8 cellular contexts compared by ENCODE assay signal in genomic region chr14:101823511-101824120, GRCh38.
A peak's percentile ranks its signal among the peaks of the same experiment; 100 is the strongest.
DNase-seq lines count a peak whose midpoint lies in the region; ATAC-seq and TF ChIP-seq lines count a peak whose summit lies in the region.

No MANE protein-coding gene starts in this region.

- TF ChIP-seq CTCF in GM12865 (IDR thresholded peaks at IDR 0.05; ENCODE audit: insufficient read depth, low read depth, low read length, missing control alignments) = no peak
- TF ChIP-seq CTCF in spleen (IDR thresholded peaks at IDR 0.05 in 8 of 11, conservative IDR thresholded peaks at IDR 0.05 in 3 of 11) = no peak

- WGBS in spleen, 5 donors = 58 to 67% (median 61%) methylated on average over 12 of the region's 12 CpGs

- peaks cover 23% of the 10 kb centered on the region for H3K4me1 ChIP-seq in endocrine pancreas (ENCODE audit: control insufficient read depth, insufficient read depth, low read length)
- peaks cover 61 to 100% (median 97%) of the 10 kb centered on the region in 6 donors for H3K4me1 ChIP-seq in spleen

- H3K36me3 ChIP-seq in endocrine pancreas (ENCODE audit: control insufficient read depth, insufficient read depth, low read length) (peaks cover 2% of the 10 kb centered on the region), spleen (peaks cover 0 to 32% (median 3%) of the 10 kb centered on the region in 6 donors)

- peak overlapping the region; percentile 69 for H3K4me3 ChIP-seq in GM12865 (ENCODE audit: low read depth, low read length)
- H3K4me3 ChIP-seq in endocrine pancreas (ENCODE audit: control insufficient read depth, insufficient read depth, low read length) = peak overlapping the region; percentile 11
- peak overlapping the region in 7 of 8 donors; percentile 14 to 65 (median 21) for H3K4me3 ChIP-seq in spleen

- intact Hi-C loops in spleen (cut with DNase I; ENCODE audit: low total_unique reads) = no loop called here

- no peak overlapping the region for H3K9ac ChIP-seq in endocrine pancreas (ENCODE audit: control insufficient read depth, insufficient read depth, low read length)

- no peaks in the 10 kb centered on the region for H3K27me3 ChIP-seq in endocrine pancreas (ENCODE audit: control insufficient read depth, insufficient read depth, low read length)
- H3K27me3 ChIP-seq in spleen (replicated peaks in 1 of 7) = no peaks in the 10 kb centered on the region

- H3K9me3 ChIP-seq in endocrine pancreas (ENCODE audit: control insufficient read depth, low read length) = no peaks in the 10 kb centered on the region
- no peaks in the 10 kb centered on the region for H3K9me3 ChIP-seq in spleen

- ATAC-seq in HG02798 (IDR thresholded peaks at IDR 0.05; ENCODE audit: poor library complexity, unreplicated experiment) = peak; percentile 64

- no peak for TF ChIP-seq POLR2A in spleen (IDR thresholded peaks at IDR 0.05)

- peak overlapping the region; percentile 82 to 100 (median 94) for H3K27ac ChIP-seq in spleen

- DNase-seq in GM12865 (ENCODE audit: low read depth) (peak; percentile 85), spleen (no peak), NCI-H524 treated with DMSO at 0.1 percent for 48 hours (lab: John Stamatoyannopoulos, UW) (no peak), DMS153 (lab: John Stamatoyannopoulos, UW) (no peak), MV-4-11 (lab: John Stamatoyannopoulos, UW) (no peak)
- peak; percentile 67 for DNase-seq in activated CD4-positive, alpha-beta T cell treated with anti-CD3 and anti-CD28 coated beads for 4 hours

Comparison
In these comparisons a context has a peak if more than half of its experiments do, and no peak if none do; other contexts are left out.
1. DNase-seq: peak in GM12865 (single experiment) and activated CD4-positive, alpha-beta T cell treated with anti-CD3 and anti-CD28 coated beads for 4 hours (2 of 2); none in spleen (single experiment), NCI-H524 treated with DMSO at 0.1 percent for 48 hours (single experiment), DMS153 (single experiment) and MV-4-11 (single experiment).
2. H3K4me3 ChIP-seq: peak in every context shown above with its lines; median percentile 69 in GM12865; 21 in spleen; 11 in endocrine pancreas.